1 cellular context compared by ENCODE assay signal in the genomic region with DNA sequence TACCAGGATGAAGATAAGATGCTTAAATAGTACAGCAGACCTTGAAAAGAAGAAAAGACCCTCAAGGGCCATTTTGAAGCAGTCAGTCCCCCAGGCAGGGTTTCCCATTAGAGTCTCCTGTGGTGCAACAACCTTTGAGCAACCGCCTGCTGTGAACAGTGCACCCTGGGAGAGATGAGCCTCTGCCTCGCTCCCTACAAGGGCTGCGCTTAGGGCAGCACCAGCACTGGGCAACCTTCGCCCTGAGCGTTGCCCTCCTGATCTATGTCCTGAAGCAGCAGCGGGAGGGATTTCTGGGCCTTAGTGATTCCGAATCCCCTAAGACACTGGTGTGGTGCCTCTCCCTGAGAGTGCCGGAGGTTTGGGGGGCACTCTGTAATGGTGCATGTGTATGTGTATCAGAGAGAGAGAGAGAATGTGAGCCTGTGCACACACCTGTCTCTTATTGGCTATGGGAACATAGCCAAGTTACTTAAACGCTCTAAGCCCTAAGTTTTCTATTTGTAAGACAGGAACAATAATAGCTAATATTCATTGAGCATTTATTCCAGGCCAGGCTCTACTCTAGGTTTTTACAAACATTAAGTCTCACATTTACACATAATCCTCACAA.
TF ChIP-seq lines count a peak whose summit lies in the region.

No MANE protein-coding gene starts in this region.

TF ChIP-seq in HepG2, 621 proteins besides CTCF, POLR2A, EP300 and RAD21 (continues in another document):
- TF ChIP-seq ZNF768 (CRISPR knock-in tag; IDR thresholded peaks at IDR 0.05) (peak; percentile 92), ZFY (CRISPR knock-in tag; IDR thresholded peaks at IDR 0.05) (peak; percentile 20; the same call in 1 of the 2 replicates), MTA1 (CRISPR knock-in tag; IDR thresholded peaks at IDR 0.05; ENCODE audit: borderline replicate concordance) (peak; percentile 46; the same call in 1 of the 2 replicates), ELF3 (CRISPR knock-in tag; IDR thresholded peaks at IDR 0.05) (0 out of 2 replicates have a peak, but pooled peaks have one; percentile 15), ZMYM4 (CRISPR knock-in tag; IDR thresholded peaks at IDR 0.05) (no peak; the same call in 1 of the 2 replicates), THAP9 (CRISPR knock-in tag; IDR thresholded peaks at IDR 0.05; ENCODE audit: borderline replicate concordance) (peak; percentile 100), THRA (CRISPR knock-in tag; IDR thresholded peaks at IDR 0.05; ENCODE audit: borderline replicate concordance) (0 out of 2 replicates have a peak, but pooled peaks have one; percentile 11), ZNF569 (CRISPR knock-in tag; IDR thresholded peaks at IDR 0.05; ENCODE audit: borderline replicate concordance) (no peak), HNF4A (CRISPR knock-in tag; IDR thresholded peaks at IDR 0.05) (peak; percentile 86), TFDP2 (CRISPR knock-in tag; IDR thresholded peaks at IDR 0.05) (0 out of 2 replicates have a peak, but pooled peaks have one; percentile 24), CEBPG (CRISPR knock-in tag; IDR thresholded peaks at IDR 0.05) (peak; percentile 51; the same call in 1 of the 2 replicates), PAWR (CRISPR knock-in tag; IDR thresholded peaks at IDR 0.05; ENCODE audit: borderline replicate concordance) (no peak), RAD51 (IDR thresholded peaks at IDR 0.05; ENCODE audit: borderline replicate concordance) (no peak), ZNF605 (CRISPR knock-in tag; IDR thresholded peaks at IDR 0.05) (0 out of 2 replicates have a peak, but pooled peaks have one; percentile 47), FOXC1 (CRISPR knock-in tag; IDR thresholded peaks at IDR 0.05; ENCODE audit: borderline replicate concordance) (no peak), PAXIP1 (CRISPR knock-in tag; conservative IDR thresholded peaks at IDR 0.05) (0 out of 2 replicates have a peak, but pooled peaks have one; percentile 33), ZBTB7B (CRISPR knock-in tag; IDR thresholded peaks at IDR 0.05) (peak; percentile 61), FOXP4 (CRISPR knock-in tag; IDR thresholded peaks at IDR 0.05) (no peak), NFKB2 (CRISPR knock-in tag; IDR thresholded peaks at IDR 0.05; ENCODE audit: borderline replicate concordance) (peak; percentile 29; the same call in 1 of the 2 replicates)
- TF ChIP-seq, protein P1, sequence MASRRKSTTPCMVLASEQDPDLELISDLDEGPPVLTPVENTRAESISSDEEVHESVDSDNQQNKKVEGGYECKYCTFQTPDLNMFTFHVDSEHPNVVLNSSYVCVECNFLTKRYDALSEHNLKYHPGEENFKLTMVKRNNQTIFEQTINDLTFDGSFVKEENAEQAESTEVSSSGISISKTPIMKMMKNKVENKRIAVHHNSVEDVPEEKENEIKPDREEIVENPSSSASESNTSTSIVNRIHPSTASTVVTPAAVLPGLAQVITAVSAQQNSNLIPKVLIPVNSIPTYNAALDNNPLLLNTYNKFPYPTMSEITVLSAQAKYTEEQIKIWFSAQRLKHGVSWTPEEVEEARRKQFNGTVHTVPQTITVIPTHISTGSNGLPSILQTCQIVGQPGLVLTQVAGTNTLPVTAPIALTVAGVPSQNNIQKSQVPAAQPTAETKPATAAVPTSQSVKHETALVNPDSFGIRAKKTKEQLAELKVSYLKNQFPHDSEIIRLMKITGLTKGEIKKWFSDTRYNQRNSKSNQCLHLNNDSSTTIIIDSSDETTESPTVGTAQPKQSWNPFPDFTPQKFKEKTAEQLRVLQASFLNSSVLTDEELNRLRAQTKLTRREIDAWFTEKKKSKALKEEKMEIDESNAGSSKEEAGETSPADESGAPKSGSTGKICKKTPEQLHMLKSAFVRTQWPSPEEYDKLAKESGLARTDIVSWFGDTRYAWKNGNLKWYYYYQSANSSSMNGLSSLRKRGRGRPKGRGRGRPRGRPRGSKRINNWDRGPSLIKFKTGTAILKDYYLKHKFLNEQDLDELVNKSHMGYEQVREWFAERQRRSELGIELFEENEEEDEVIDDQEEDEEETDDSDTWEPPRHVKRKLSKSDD (CRISPR knock-in tag; IDR thresholded peaks at IDR 0.05; ENCODE audit: low read depth): peak; percentile 65; the same call in 1 of the 2 replicates
- TF ChIP-seq, protein P2, sequence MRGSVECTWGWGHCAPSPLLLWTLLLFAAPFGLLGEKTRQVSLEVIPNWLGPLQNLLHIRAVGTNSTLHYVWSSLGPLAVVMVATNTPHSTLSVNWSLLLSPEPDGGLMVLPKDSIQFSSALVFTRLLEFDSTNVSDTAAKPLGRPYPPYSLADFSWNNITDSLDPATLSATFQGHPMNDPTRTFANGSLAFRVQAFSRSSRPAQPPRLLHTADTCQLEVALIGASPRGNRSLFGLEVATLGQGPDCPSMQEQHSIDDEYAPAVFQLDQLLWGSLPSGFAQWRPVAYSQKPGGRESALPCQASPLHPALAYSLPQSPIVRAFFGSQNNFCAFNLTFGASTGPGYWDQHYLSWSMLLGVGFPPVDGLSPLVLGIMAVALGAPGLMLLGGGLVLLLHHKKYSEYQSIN (CRISPR knock-in tag; IDR thresholded peaks at IDR 0.05; ENCODE audit: borderline replicate concordance): no peak
- TF ChIP-seq, protein P3, sequence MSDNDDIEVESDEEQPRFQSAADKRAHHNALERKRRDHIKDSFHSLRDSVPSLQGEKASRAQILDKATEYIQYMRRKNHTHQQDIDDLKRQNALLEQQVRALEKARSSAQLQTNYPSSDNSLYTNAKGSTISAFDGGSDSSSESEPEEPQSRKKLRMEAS (IDR thresholded peaks at IDR 0.05): 0 out of 2 replicates have a peak, but pooled peaks have one; percentile 36
- TF ChIP-seq, protein P4, sequence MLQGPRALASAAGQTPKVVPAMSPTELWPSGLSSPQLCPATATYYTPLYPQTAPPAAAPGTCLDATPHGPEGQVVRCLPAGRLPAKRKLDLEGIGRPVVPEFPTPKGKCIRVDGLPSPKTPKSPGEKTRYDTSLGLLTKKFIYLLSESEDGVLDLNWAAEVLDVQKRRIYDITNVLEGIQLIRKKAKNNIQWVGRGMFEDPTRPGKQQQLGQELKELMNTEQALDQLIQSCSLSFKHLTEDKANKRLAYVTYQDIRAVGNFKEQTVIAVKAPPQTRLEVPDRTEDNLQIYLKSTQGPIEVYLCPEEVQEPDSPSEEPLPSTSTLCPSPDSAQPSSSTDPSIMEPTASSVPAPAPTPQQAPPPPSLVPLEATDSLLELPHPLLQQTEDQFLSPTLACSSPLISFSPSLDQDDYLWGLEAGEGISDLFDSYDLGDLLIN (CRISPR knock-in tag; IDR thresholded peaks at IDR 0.05; ENCODE audit: borderline replicate concordance): no peak
- TF ChIP-seq, protein P5, sequence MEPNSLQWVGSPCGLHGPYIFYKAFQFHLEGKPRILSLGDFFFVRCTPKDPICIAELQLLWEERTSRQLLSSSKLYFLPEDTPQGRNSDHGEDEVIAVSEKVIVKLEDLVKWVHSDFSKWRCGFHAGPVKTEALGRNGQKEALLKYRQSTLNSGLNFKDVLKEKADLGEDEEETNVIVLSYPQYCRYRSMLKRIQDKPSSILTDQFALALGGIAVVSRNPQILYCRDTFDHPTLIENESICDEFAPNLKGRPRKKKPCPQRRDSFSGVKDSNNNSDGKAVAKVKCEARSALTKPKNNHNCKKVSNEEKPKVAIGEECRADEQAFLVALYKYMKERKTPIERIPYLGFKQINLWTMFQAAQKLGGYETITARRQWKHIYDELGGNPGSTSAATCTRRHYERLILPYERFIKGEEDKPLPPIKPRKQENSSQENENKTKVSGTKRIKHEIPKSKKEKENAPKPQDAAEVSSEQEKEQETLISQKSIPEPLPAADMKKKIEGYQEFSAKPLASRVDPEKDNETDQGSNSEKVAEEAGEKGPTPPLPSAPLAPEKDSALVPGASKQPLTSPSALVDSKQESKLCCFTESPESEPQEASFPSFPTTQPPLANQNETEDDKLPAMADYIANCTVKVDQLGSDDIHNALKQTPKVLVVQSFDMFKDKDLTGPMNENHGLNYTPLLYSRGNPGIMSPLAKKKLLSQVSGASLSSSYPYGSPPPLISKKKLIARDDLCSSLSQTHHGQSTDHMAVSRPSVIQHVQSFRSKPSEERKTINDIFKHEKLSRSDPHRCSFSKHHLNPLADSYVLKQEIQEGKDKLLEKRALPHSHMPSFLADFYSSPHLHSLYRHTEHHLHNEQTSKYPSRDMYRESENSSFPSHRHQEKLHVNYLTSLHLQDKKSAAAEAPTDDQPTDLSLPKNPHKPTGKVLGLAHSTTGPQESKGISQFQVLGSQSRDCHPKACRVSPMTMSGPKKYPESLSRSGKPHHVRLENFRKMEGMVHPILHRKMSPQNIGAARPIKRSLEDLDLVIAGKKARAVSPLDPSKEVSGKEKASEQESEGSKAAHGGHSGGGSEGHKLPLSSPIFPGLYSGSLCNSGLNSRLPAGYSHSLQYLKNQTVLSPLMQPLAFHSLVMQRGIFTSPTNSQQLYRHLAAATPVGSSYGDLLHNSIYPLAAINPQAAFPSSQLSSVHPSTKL (CRISPR knock-in tag; IDR thresholded peaks at IDR 0.05): peak; percentile 52; the same call in 1 of the 2 replicates
- TF ChIP-seq, protein P6, sequence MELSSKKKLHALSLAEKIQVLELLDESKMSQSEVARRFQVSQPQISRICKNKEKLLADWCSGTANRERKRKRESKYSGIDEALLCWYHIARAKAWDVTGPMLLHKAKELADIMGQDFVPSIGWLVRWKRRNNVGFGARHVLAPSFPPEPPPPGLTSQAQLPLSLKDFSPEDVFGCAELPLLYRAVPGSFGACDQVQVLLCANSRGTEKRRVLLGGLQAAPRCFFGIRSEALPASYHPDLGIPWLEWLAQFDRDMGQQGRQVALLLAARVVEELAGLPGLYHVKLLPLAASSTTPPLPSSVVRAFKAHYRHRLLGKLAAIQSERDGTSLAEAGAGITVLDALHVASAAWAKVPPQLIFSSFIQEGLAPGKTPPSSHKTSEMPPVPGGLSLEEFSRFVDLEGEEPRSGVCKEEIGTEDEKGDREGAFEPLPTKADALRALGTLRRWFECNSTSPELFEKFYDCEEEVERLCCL (CRISPR knock-in tag; IDR thresholded peaks at IDR 0.05; ENCODE audit: borderline replicate concordance): no peak
